Comparison of ENCODE assay signal across 33 cellular contexts in the genomic region with DNA sequence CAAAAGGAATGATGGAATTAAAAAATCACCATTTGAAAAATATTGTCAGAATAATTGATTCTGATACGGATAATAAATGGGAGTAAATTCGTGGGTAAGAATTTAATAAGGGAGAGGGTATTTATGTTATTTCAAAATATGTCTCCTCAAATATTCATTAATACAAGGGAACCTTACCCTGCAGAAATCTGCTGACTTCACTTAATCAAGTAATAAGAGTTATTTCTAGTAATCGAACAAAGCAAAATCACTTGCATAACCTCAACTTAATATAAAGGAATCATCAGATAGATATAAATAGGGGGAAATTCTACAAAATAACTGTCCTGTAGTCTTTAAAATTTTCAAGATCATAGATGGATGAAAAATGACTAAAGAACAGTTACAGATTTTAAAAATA.
"Had no signal": no experiment of that assay in that cellular context is flagged by ENCODE, and none has a peak within 500 bp of the region (broad histone marks: within the 10 kb centered on the region; RNA-seq: fewer than 3 reads in every experiment).

No MANE protein-coding gene starts in this region.

- H3K27ac ChIP-seq: adrenal gland, ascending aorta, body of pancreas, brain microvascular endothelial cell, breast epithelium, cardiac muscle cell had no signal

- DNase-seq: activated effector memory CD4-positive, alpha-beta T cell treated with anti-CD3 and anti-CD28 coated beads, Interleukin-2, amount 50 U/mL, for 16 hours; activated effector memory CD4-positive, alpha-beta T cell treated with Interleukin-2 at 50 U/mL for 16 hours; activated gamma-delta T cell; activated gamma-delta T cell treated with Interleukin-2 at 50 U/mL for 16 hours; activated naive CD4-positive, alpha-beta T cell; activated naive CD4-positive, alpha-beta T cell treated with anti-CD3 and anti-CD28 coated beads for 36 hours; activated naive CD4-positive, alpha-beta T cell treated with anti-CD3 and anti-CD28 coated beads, Interleukin-2, amount 10 ng/mL, durations not matched to agents 7 days and 5 days; activated naive CD4-positive, alpha-beta T cell treated with anti-CD3 and anti-CD28 coated beads, Interleukin-2, amount 50 U/mL, for 16 hours; activated naive CD4-positive, alpha-beta T cell treated with Interleukin-2 at 50 U/mL for 16 hours; activated naive CD8-positive, alpha-beta T cell treated with anti-CD3 and anti-CD28 coated beads for 36 hours; activated naive CD8-positive, alpha-beta T cell treated with anti-CD3 and anti-CD28 coated beads, Interleukin-2, amount 10 ng/mL, durations not matched to agents 7 days and 5 days; activated naive CD8-positive, alpha-beta T cell treated with anti-CD3 and anti-CD28 coated beads, Interleukin-2, amount 50 U/mL, for 24 hours; activated T-cell treated with anti-CD3 and anti-CD28 coated beads, Interleukin-2, amount 50 U/mL, for 24 hours; activated T-cell treated with anti-CD3 and anti-CD28 coated beads, Interleukin-2, amount 50 U/mL, for 4 hours; activated T-cell treated with anti-CD3 and anti-CD28 coated beads, Interleukin-2, amount 50 U/mL, for 48 hours; activated T-cell treated with anti-CD3 and anti-CD28 coated beads, Interleukin-2, amount 50 U/mL, for 72 hours; adrenal gland; amniotic stem cell; amygdala; anterior cingulate cortex; aorta; body of pancreas; brain microvascular endothelial cell; caudate nucleus; central memory CD4-positive, alpha-beta T cell; cerebellar nuclear complex had no signal

- H3K4me3 ChIP-seq: adrenal gland, ascending aorta, body of pancreas, breast epithelium, cardiac muscle cell had no signal

- FAIRE-seq: astrocyte, bronchial epithelial cell had no signal

- H3K36me3 ChIP-seq: adrenal gland, ascending aorta, brain microvascular endothelial cell, breast epithelium, cardiac muscle cell had no signal

- H3K27me3 ChIP-seq: adrenal gland, ascending aorta, body of pancreas, brain microvascular endothelial cell, breast epithelium, cardiac muscle cell had no signal

- ATAC-seq: activated naive CD4-positive, alpha-beta T cell treated with anti-CD3 and anti-CD28 coated beads, Interleukin-2, amount 50 U/mL, for 72 hours; activated naive CD8-positive, alpha-beta T cell treated with anti-CD3 and anti-CD28 coated beads, Interleukin-2, amount 50 U/mL, for 24 hours; activated T-cell treated with anti-CD3 and anti-CD28 coated beads, Interleukin-2, amount 50 U/mL, for 4 hours; activated T-cell treated with anti-CD3 and anti-CD28 coated beads, Interleukin-2, amount 50 U/mL, for 72 hours; activated T-helper 17 cell treated with anti-CD3 and anti-CD28 coated beads, Interleukin-2, amount 50 U/mL, for 72 hours; body of pancreas had no signal

- H3K9me3 ChIP-seq: adrenal gland, body of pancreas, breast epithelium had no signal

- H3K4me1 ChIP-seq: adrenal gland, ascending aorta, body of pancreas, breast epithelium had no signal
